Comparison of ENCODE assay signal across 15 cellular contexts in the genomic region with DNA sequence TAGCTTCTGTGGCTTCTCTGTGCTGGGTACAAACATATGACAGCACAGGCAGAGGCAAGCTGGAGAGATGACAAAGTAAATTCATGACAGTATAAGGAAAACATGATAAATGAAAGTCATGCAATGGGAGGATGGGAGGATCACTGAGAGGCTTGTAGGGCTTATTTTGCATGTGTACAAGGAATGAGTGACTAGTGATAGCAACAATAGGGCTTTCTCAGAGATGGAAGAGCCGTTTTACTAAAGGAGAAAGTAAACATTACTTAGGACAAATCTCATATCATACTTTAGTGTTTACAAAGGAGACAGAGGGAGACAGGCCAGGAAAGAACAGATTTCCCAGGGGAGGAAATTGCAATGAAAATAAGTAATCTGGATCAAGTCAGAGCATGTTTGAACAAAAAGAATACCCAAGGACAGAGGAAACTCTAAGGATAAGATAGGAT.
DNase-seq lines count a peak whose midpoint lies in the region; ATAC-seq, FAIRE-seq and TF ChIP-seq lines count a peak whose summit lies in the region.
"Had no signal": no experiment of that assay in that cellular context is flagged by ENCODE, and none has a peak within 500 bp of the region (broad histone marks: within the 10 kb centered on the region; RNA-seq: fewer than 3 reads in every experiment).

No MANE protein-coding gene starts in this region.

- WGBS in SK-N-SH (ENCODE audit: low lambda C conversion rate), result 62% methylated on average over 1 of the region's 1 CpG

- DNase-seq in SK-N-SH (no peak), bronchial epithelial cell (ENCODE audit: low read depth) (peak; percentile 84), left ventricle myocardium inferior (no peak), tibial artery (no peak), kidney tubule cell (ENCODE audit: low spot score) (no peak), ureter (ENCODE audit: low spot score) (no peak), H7 (no peak)
- DNase-seq: activated naive CD4-positive, alpha-beta T cell treated with anti-CD3 and anti-CD28 coated beads for 36 hours; cortex of kidney; glutamatergic neuron; left lung; NCI-H1694 treated with DMSO at 0.1 percent for 48 hours; SIG-M5 had no signal

- H4K20me1 ChIP-seq in SK-N-SH (ENCODE audit: insufficient read depth), result no peaks in the 10 kb centered on the region

- H3K27me3 ChIP-seq in SK-N-SH (ENCODE audit: insufficient read depth), result no peaks in the 10 kb centered on the region
- H3K27me3 ChIP-seq in bronchial epithelial cell (ENCODE audit: control insufficient read depth, insufficient read depth, low read length), result no peaks in the 10 kb centered on the region
- H3K27me3 ChIP-seq in left ventricle myocardium inferior (ENCODE audit: low read depth), result no peaks in the 10 kb centered on the region
- no peaks in the 10 kb centered on the region for H3K27me3 ChIP-seq in tibial artery
- no peaks in the 10 kb centered on the region for H3K27me3 ChIP-seq in H7 (ENCODE audit: control insufficient read depth, insufficient read depth, low read length)
- H3K27me3 ChIP-seq: left lung had no signal

- peak overlapping the region in 1 of 2 experiments; percentile 55; a peak in 2 of 4 replicates for H3K27ac ChIP-seq in SK-N-SH (ENCODE audit: low read depth in 2 of 2, low read length in 1 of 2)
- peak overlapping the region; percentile 70 for H3K27ac ChIP-seq in left ventricle myocardium inferior (replicated peaks)
- H3K27ac ChIP-seq in tibial artery, result peak overlapping the region; percentile 34 to 51

- FAIRE-seq in bronchial epithelial cell (lab: Jason Lieb, UNC), result no peak

- no peak overlapping the region for H3K4me2 ChIP-seq in SK-N-SH

- no peak for TF ChIP-seq RAD21 in SK-N-SH (IDR thresholded peaks at IDR 0.05; ENCODE audit: low read length)

- H3K9ac ChIP-seq in SK-N-SH, result no peak overlapping the region; the same call in 1 of the 2 replicates

- no peak for ATAC-seq in SK-N-SH treated with all-trans-retinoic acid at 6 μM for 48 hours
- ATAC-seq: left lung had no signal

- H2AFZ ChIP-seq in SK-N-SH (ENCODE audit: low read depth), result peak overlapping the region; percentile 56; the same call in 1 of the 2 replicates

- no peaks in the 10 kb centered on the region for H3K79me2 ChIP-seq in SK-N-SH (ENCODE audit: insufficient read depth)

- H3K9me3 ChIP-seq in SK-N-SH, result no peaks in the 10 kb centered on the region
- H3K9me3 ChIP-seq in left ventricle myocardium inferior (replicated peaks), result peaks cover 19% of the 10 kb centered on the region
- H3K9me3 ChIP-seq in tibial artery, result no peaks in the 10 kb centered on the region

- intact Hi-C loops in left ventricle myocardium inferior (cut with micrococcal nuclease) (no loop called here), tibial artery (cut with DNase I; ENCODE audit: low total_unique reads) (no loop called here)

- TF ChIP-seq CTCF in SK-N-SH (IDR thresholded peaks at IDR 0.05) (no peak), bronchial epithelial cell (IDR thresholded peaks at IDR 0.05; ENCODE audit: insufficient read depth, low read length, severe bottlenecking) (no peak), left ventricle myocardium inferior (IDR thresholded peaks at IDR 0.05; ENCODE audit: borderline replicate concordance) (no peak), tibial artery (IDR thresholded peaks at IDR 0.05) (no peak)

- POLR2A ChIA-PET in SK-N-SH (lab: Yijun Ruan, JAX), result no interaction called here

- no peak for TF ChIP-seq EP300 in SK-N-SH (IDR thresholded peaks at IDR 0.05; ENCODE audit: borderline replicate concordance in 1 of 2, low read depth in 1 of 2, low read length in 1 of 2)

- peaks cover 10% of the 10 kb centered on the region for H3F3A ChIP-seq in SK-N-SH (replicated peaks; ENCODE audit: insufficient read depth)

- H3K4me3 ChIP-seq in SK-N-SH (ENCODE audit: low read depth in 2 of 2, low read length in 1 of 2) (no peak overlapping the region), bronchial epithelial cell (ENCODE audit: low read depth, low read length) (no peak overlapping the region), left ventricle myocardium inferior (no peak overlapping the region), tibial artery (no peak overlapping the region), H7 (ENCODE audit: insufficient read depth, low read depth, low read length) (no peak overlapping the region)
- H3K4me3 ChIP-seq: left lung, skin epidermis had no signal

- H3K36me3 ChIP-seq in SK-N-SH (replicated peaks in 1 of 2; ENCODE audit: control insufficient read depth in 1 of 2, insufficient read depth in 2 of 2, low read length in 1 of 2) (no peaks in the 10 kb centered on the region), bronchial epithelial cell (ENCODE audit: control insufficient read depth, insufficient read depth, low read length) (no peaks in the 10 kb centered on the region), left ventricle myocardium inferior (peaks cover 4% of the 10 kb centered on the region), tibial artery (no peaks in the 10 kb centered on the region), H7 (replicated peaks; ENCODE audit: control insufficient read depth, insufficient read depth, low read length) (no peaks in the 10 kb centered on the region)
- H3K36me3 ChIP-seq: left lung had no signal

- H3K4me1 ChIP-seq in SK-N-SH (ENCODE audit: control insufficient read depth in 1 of 2, insufficient read depth in 2 of 2, low read depth in 1 of 2, low read length in 1 of 2), result peaks cover 0 to 18% of the 10 kb centered on the region in 2 experiments; a peak in 2 of 4 replicates
- peaks cover 10% of the 10 kb centered on the region for H3K4me1 ChIP-seq in left ventricle myocardium inferior
- H3K4me1 ChIP-seq in tibial artery, result peaks cover 0 to 27% (median 13%) of the 10 kb centered on the region in 4 donors

- CTCF ChIA-PET in SK-N-SH (lab: Yijun Ruan, JAX), result no interaction called here

- no peaks in the 10 kb centered on the region for H3K9me2 ChIP-seq in SK-N-SH

TF ChIP-seq in SK-N-SH, 30 proteins besides CTCF, POLR2A, EP300 and RAD21 (continues in another document):
- TF ChIP-seq RXRA (IDR thresholded peaks at IDR 0.05; ENCODE audit: borderline replicate concordance, low read depth) (no peak), SIN3A (IDR thresholded peaks at IDR 0.05; ENCODE audit: borderline replicate concordance, low read depth, low read length) (no peak), GATA2 (CRISPR knock-in tag; IDR thresholded peaks at IDR 0.05) (no peak), TAF1 (IDR thresholded peaks at IDR 0.05; ENCODE audit: borderline replicate concordance, low read depth, low read length) (no peak)
- TF ChIP-seq, protein P1, sequence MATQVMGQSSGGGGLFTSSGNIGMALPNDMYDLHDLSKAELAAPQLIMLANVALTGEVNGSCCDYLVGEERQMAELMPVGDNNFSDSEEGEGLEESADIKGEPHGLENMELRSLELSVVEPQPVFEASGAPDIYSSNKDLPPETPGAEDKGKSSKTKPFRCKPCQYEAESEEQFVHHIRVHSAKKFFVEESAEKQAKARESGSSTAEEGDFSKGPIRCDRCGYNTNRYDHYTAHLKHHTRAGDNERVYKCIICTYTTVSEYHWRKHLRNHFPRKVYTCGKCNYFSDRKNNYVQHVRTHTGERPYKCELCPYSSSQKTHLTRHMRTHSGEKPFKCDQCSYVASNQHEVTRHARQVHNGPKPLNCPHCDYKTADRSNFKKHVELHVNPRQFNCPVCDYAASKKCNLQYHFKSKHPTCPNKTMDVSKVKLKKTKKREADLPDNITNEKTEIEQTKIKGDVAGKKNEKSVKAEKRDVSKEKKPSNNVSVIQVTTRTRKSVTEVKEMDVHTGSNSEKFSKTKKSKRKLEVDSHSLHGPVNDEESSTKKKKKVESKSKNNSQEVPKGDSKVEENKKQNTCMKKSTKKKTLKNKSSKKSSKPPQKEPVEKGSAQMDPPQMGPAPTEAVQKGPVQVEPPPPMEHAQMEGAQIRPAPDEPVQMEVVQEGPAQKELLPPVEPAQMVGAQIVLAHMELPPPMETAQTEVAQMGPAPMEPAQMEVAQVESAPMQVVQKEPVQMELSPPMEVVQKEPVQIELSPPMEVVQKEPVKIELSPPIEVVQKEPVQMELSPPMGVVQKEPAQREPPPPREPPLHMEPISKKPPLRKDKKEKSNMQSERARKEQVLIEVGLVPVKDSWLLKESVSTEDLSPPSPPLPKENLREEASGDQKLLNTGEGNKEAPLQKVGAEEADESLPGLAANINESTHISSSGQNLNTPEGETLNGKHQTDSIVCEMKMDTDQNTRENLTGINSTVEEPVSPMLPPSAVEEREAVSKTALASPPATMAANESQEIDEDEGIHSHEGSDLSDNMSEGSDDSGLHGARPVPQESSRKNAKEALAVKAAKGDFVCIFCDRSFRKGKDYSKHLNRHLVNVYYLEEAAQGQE (IDR thresholded peaks at IDR 0.05; ENCODE audit: low read depth, low read length), result no peak

TF ChIP-seq in SK-N-SH treated with all-trans-retinoic acid at 6 μM for 48 hours, 23 proteins besides CTCF, POLR2A, EP300 and RAD21 (continues in another document):
- TF ChIP-seq ESRRG (CRISPR knock-in tag; IDR thresholded peaks at IDR 0.05) (no peak), SNAI2 (CRISPR knock-in tag; IDR thresholded peaks at IDR 0.05) (no peak)
- TF ChIP-seq, protein P2, sequence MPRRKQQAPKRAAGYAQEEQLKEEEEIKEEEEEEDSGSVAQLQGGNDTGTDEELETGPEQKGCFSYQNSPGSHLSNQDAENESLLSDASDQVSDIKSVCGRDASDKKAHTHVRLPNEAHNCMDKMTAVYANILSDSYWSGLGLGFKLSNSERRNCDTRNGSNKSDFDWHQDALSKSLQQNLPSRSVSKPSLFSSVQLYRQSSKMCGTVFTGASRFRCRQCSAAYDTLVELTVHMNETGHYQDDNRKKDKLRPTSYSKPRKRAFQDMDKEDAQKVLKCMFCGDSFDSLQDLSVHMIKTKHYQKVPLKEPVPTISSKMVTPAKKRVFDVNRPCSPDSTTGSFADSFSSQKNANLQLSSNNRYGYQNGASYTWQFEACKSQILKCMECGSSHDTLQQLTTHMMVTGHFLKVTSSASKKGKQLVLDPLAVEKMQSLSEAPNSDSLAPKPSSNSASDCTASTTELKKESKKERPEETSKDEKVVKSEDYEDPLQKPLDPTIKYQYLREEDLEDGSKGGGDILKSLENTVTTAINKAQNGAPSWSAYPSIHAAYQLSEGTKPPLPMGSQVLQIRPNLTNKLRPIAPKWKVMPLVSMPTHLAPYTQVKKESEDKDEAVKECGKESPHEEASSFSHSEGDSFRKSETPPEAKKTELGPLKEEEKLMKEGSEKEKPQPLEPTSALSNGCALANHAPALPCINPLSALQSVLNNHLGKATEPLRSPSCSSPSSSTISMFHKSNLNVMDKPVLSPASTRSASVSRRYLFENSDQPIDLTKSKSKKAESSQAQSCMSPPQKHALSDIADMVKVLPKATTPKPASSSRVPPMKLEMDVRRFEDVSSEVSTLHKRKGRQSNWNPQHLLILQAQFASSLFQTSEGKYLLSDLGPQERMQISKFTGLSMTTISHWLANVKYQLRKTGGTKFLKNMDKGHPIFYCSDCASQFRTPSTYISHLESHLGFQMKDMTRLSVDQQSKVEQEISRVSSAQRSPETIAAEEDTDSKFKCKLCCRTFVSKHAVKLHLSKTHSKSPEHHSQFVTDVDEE (CRISPR knock-in tag; IDR thresholded peaks at IDR 0.05), result no peak
